Comparison of ENCODE assay signal across 7 cellular contexts in the genomic region with DNA sequence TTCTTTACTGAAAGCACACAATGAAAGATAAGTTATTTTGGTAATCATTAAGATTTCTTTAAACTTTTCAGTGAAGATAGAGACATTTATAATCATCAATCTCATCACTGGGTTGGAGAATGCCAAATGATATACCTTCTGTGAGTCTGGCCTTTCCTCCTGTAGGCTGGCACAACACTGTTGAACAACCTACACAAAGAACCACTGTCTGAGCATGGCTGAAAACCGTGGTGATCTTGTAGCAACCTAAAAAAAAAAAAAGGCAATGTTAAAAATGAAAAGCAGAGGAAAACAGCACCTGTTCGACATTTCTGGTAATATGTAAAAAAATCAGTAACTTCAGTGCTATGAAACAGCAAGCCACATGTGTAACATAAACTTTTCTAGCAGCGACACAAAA. TPM values are rescaled to one million over a fixed set of nuclear protein-coding genes. Genes with fewer than 3 reads are reported as not detected.
DNase-seq lines count a peak whose midpoint lies in the region; ATAC-seq and TF ChIP-seq lines count a peak whose summit lies in the region.

No MANE protein-coding gene starts in this region.

- intact Hi-C loops in psoas muscle (cut with DNase I) (loop anchor here in 1 of 2 donors (5.0 to 10.0 kb wide), 2 partner anchors 33 to 119 kb away; a partner anchor contains a TSS), thyroid gland (cut with DNase I) (no loop called here), sciatic nerve (cut with DNase I) (loop anchor here (5.0 kb wide), 1 partner anchor 228 kb away; no protein-coding TSS in a partner anchor)

- H3K4me1 ChIP-seq in GM23338 (ENCODE audit: insufficient read depth) (no peaks in the 10 kb centered on the region), SJCRH30 (no peaks in the 10 kb centered on the region), psoas muscle (peaks cover 18% of the 10 kb centered on the region), thyroid gland (peaks cover 8% of the 10 kb centered on the region in 2 donors)

- H3K9me3 ChIP-seq in SJCRH30 (replicated peaks) (no peaks in the 10 kb centered on the region), psoas muscle (no peaks in the 10 kb centered on the region), thyroid gland (no peaks in the 10 kb centered on the region)

- TF ChIP-seq CTCF in GM23338 (conservative IDR thresholded peaks at IDR 0.05; ENCODE audit: low read depth in 2 of 2) (no peak), epithelial cell of proximal tubule (conservative IDR thresholded peaks at IDR 0.05; ENCODE audit: low read depth, low read length) (no peak), psoas muscle (IDR thresholded peaks at IDR 0.05) (no peak), thyroid gland (IDR thresholded peaks at IDR 0.05) (no peak)

- peaks cover 5% of the 10 kb centered on the region for H3F3A ChIP-seq in GM23338 (replicated peaks; ENCODE audit: low read depth)

- peaks cover 31% of the 10 kb centered on the region; the same call in 2 of the 3 replicates for H3K36me3 Mint-ChIP-seq in GM23338 (ENCODE audit: low read depth)

- no peaks in the 10 kb centered on the region for H4K20me1 ChIP-seq in GM23338 (replicated peaks; ENCODE audit: insufficient read depth)

- H3K9me3 Mint-ChIP-seq in GM23338 = no peaks in the 10 kb centered on the region

- no peaks in the 10 kb centered on the region for H3K9me2 ChIP-seq in GM23338 (ENCODE audit: insufficient read depth)

- no peak for TF ChIP-seq POLR2A in thyroid gland (IDR thresholded peaks at IDR 0.05)

- H2AFZ ChIP-seq in GM23338 = no peak overlapping the region

- H3K4me3 ChIP-seq in GM23338 (peak overlapping the region; percentile 83; the same call in 1 of the 2 replicates), SJCRH30 (peak overlapping the region; percentile 68), epithelial cell of proximal tubule (ENCODE audit: low read depth, low read length) (peak overlapping the region; percentile 92), psoas muscle (peak overlapping the region; percentile 93), thyroid gland (replicated peaks in 1 of 3) (no peak overlapping the region)

- H3K36me3 ChIP-seq in GM23338 (ENCODE audit: insufficient read depth) (peaks cover 28% of the 10 kb centered on the region), SJCRH30 (peaks cover 9% of the 10 kb centered on the region), psoas muscle (ENCODE audit: insufficient read depth in 1 of 2, low read depth in 1 of 2) (peaks cover 4 to 52% of the 10 kb centered on the region in 2 donors), thyroid gland (peaks cover 5 to 17% of the 10 kb centered on the region in 2 donors)

- peaks cover 6% of the 10 kb centered on the region for H3K4me1 Mint-ChIP-seq in GM23338

- DNase-seq in GM23338 (ENCODE audit: low spot score) (no peak), SJCRH30 (peak in 1 of 2 experiments; percentile 62), epithelial cell of proximal tubule (ENCODE audit: low read depth) (no peak), psoas muscle (no peak), thyroid gland (no peak), sciatic nerve (ENCODE audit: low spot score) (no peak), OCI-M1 (lab: John Stamatoyannopoulos, UW) (no peak)

- H3K4me2 ChIP-seq in GM23338 = peak overlapping the region; percentile 74

- H3K27ac Mint-ChIP-seq in GM23338 = no peak overlapping the region

- 62 to 69% (median 66%) methylated on average over 3 of the region's 3 CpGs for whole genome bisulfite sequencing in psoas muscle, 3 donors
- WGBS in thyroid gland, 2 donors = 74 to 76% methylated on average over 3 of the region's 3 CpGs

- peak overlapping the region; percentile 57 for H3K4me3 Mint-ChIP-seq in GM23338

- H3K27ac ChIP-seq in GM23338 (ENCODE audit: low read depth) (no peak overlapping the region), SJCRH30 (peak overlapping the region; percentile 89), psoas muscle (peak overlapping the region; percentile 99), thyroid gland (no peak overlapping the region)

- H3K27me3 ChIP-seq in GM23338 (ENCODE audit: insufficient read depth) = no peaks in the 10 kb centered on the region
- H3K27me3 ChIP-seq in SJCRH30 = no peaks in the 10 kb centered on the region
- no peaks in the 10 kb centered on the region for H3K27me3 ChIP-seq in psoas muscle (ENCODE audit: insufficient read depth in 3 of 3, low read length in 2 of 3)
- no peaks in the 10 kb centered on the region for H3K27me3 ChIP-seq in thyroid gland

- ATAC-seq in GM23338 (no peak), psoas muscle (no peak), sciatic nerve (no peak)

- H3K79me2 ChIP-seq in GM23338 (replicated peaks; ENCODE audit: insufficient read depth) = peaks cover 28% of the 10 kb centered on the region

- H3K27me3 Mint-ChIP-seq in GM23338 (ENCODE audit: insufficient read depth, low read depth, poor library complexity) = peaks cover 2% of the 10 kb centered on the region

TF ChIP-seq in GM23338, 12 proteins besides CTCF, POLR2A, EP300 and RAD21 (continues in another document):
- no peak for TF ChIP-seq EZH2phosphoT487 (IDR thresholded peaks at IDR 0.05; ENCODE audit: unreplicated experiment)
- TF ChIP-seq, protein P1, sequence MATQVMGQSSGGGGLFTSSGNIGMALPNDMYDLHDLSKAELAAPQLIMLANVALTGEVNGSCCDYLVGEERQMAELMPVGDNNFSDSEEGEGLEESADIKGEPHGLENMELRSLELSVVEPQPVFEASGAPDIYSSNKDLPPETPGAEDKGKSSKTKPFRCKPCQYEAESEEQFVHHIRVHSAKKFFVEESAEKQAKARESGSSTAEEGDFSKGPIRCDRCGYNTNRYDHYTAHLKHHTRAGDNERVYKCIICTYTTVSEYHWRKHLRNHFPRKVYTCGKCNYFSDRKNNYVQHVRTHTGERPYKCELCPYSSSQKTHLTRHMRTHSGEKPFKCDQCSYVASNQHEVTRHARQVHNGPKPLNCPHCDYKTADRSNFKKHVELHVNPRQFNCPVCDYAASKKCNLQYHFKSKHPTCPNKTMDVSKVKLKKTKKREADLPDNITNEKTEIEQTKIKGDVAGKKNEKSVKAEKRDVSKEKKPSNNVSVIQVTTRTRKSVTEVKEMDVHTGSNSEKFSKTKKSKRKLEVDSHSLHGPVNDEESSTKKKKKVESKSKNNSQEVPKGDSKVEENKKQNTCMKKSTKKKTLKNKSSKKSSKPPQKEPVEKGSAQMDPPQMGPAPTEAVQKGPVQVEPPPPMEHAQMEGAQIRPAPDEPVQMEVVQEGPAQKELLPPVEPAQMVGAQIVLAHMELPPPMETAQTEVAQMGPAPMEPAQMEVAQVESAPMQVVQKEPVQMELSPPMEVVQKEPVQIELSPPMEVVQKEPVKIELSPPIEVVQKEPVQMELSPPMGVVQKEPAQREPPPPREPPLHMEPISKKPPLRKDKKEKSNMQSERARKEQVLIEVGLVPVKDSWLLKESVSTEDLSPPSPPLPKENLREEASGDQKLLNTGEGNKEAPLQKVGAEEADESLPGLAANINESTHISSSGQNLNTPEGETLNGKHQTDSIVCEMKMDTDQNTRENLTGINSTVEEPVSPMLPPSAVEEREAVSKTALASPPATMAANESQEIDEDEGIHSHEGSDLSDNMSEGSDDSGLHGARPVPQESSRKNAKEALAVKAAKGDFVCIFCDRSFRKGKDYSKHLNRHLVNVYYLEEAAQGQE (IDR thresholded peaks at IDR 0.05; ENCODE audit: unreplicated experiment) = no peak
- no peak for TF ChIP-seq EZH2 (IDR thresholded peaks at IDR 0.05; ENCODE audit: low read depth, unreplicated experiment)
- TF ChIP-seq ZNF331 (CRISPR knock-in tag; IDR thresholded peaks at IDR 0.05; ENCODE audit: low read depth) = no peak
- no peak for TF ChIP-seq POLR2AphosphoS5 (IDR thresholded peaks at IDR 0.05; ENCODE audit: low read depth)
- TF ChIP-seq CREB1 (CRISPR knock-in tag; IDR thresholded peaks at IDR 0.05; ENCODE audit: low read depth) = no peak

RNA-seq across cellular contexts. Expression of a gene that starts 1.8 kb away (rescaled TPM):
- total RNA-seq in GM23338 (2014; rRNA removed; shearing (Covaris generic)) = 48.2 and 85.9 TPM in 2 replicates
- 1,011 and 1,086 TPM in 2 replicates for polyA plus RNA-seq in GM23338 (2016; fragmentation: Nextera tagmentation; extraction: Ambion mirVana)
- total RNA-seq in SJCRH30 (2014; rRNA removed; shearing (Covaris generic)) = 178 and 185 TPM in 2 replicates
- total RNA-seq in epithelial cell of proximal tubule = 106 and 231 TPM in 2 replicates
- 100 to 1,000 TPM in 3 of 4 donors, 10 to 100 TPM in 1; 97.0 to 169 (median 132) TPM for total RNA-seq in psoas muscle
- polyA plus RNA-seq in psoas muscle = 100 to 1,000 TPM in 2 of 3 donors, 10 to 100 TPM in 1; 33.1 to 186 (median 108) TPM
- total RNA-seq in thyroid gland = 100 to 1,000 TPM in 1 of 4 donors, 10 to 100 TPM in 3; 38.6 to 126 (median 88.9) TPM
- 118 TPM for total RNA-seq in sciatic nerve

RNA-seq across cellular contexts. Expression of a gene that starts 33.8 kb away (rescaled TPM):
- 15.2 and 18.6 TPM in 2 replicates for total RNA-seq in GM23338 (2014; rRNA removed; shearing (Covaris generic))
- polyA plus RNA-seq in GM23338 (2016; fragmentation: Nextera tagmentation; extraction: Ambion mirVana) (20.9 and 21.3 TPM in 2 replicates), psoas muscle (10 to 100 TPM; 24.9 to 44.6 (median 29.7) TPM)
- total RNA-seq in SJCRH30 (2014; rRNA removed; shearing (Covaris generic)) = 12.9 and 13.2 TPM in 2 replicates
- total RNA-seq in epithelial cell of proximal tubule (9.7 and 11.2 TPM in 2 replicates), psoas muscle (10 to 100 TPM; 23.0 to 44.0 (median 33.7) TPM), thyroid gland (10 to 100 TPM in 3 of 4 donors, 1 to 10 TPM in 1; 8.9 to 25.9 (median 12.1) TPM), sciatic nerve (16.8 TPM)

RNA-seq across cellular contexts. Expression of a gene that starts 33.9 kb away (rescaled TPM):
- total RNA-seq in GM23338 (2014; rRNA removed; shearing (Covaris generic)) = 38.1 and 41.7 TPM in 2 replicates
- polyA plus RNA-seq in GM23338 (2016; fragmentation: Nextera tagmentation; extraction: Ambion mirVana) (23.2 and 23.5 TPM in 2 replicates), psoas muscle (1 to 10 TPM; 2.5 to 5.0 (median 4.6) TPM)
- 47.2 and 50.4 TPM in 2 replicates for total RNA-seq in SJCRH30 (2014; rRNA removed; shearing (Covaris generic))
- total RNA-seq in epithelial cell of proximal tubule (20.9 and 27.0 TPM in 2 replicates), psoas muscle (10 to 100 TPM in 1 of 4 donors, 1 to 10 TPM in 3; 5.4 to 18.1 (median 8.4) TPM), thyroid gland (10 to 100 TPM; 17.6 to 36.0 (median 22.1) TPM), sciatic nerve (69.4 TPM)

Comparison
In these comparisons a context has a peak if more than half of its experiments do, and no peak if none do; other contexts are left out.
1. H3K27ac ChIP-seq: peak in SJCRH30 (single experiment) and psoas muscle (single experiment); none in GM23338 (single experiment) and thyroid gland (0 of 3).
2. H3K4me3 ChIP-seq: peak in GM23338 (single experiment), SJCRH30 (single experiment), epithelial cell of proximal tubule (single experiment) and psoas muscle (single experiment); none in thyroid gland (0 of 3).